ENCODE assay signal across 8 cellular contexts in genomic region chr17:29145289-29146058, GRCh38. TPM values are rescaled to one million over a fixed set of nuclear protein-coding genes. Genes with fewer than 3 reads are reported as not detected.
A peak's percentile ranks its signal among the peaks of the same experiment; 100 is the strongest.
DNase-seq lines count a peak whose midpoint lies in the region; ATAC-seq and TF ChIP-seq lines count a peak whose summit lies in the region.

No MANE protein-coding gene starts in this region.

- no peak overlapping the region for H3K9ac ChIP-seq in DND-41 (ENCODE audit: low read depth, low read length)

- no peaks in the 10 kb centered on the region for H3K9me3 ChIP-seq in DND-41 (ENCODE audit: insufficient read depth, low read length, severe bottlenecking)

- peaks cover 45% of the 10 kb centered on the region for H3K4me1 ChIP-seq in DND-41 (ENCODE audit: insufficient read depth, low read length)

- H4K20me1 ChIP-seq in DND-41 (ENCODE audit: insufficient read depth, low read length): no peaks in the 10 kb centered on the region

- DNase-seq in DND-41: peak; percentile 82
- peak; percentile 36 for DNase-seq in NCI-H345 treated with DMSO at 0.1 percent for 48 hours (lab: John Stamatoyannopoulos, UW; ENCODE audit: unreplicated experiment)
- peak; percentile 52 for DNase-seq in activated CD4-positive, CD25-positive, alpha-beta regulatory T cell treated with anti-CD3 and anti-CD28 coated beads, Interleukin-2, amount 50 U/mL, for 16 hours (ENCODE audit: low read depth, low spot score)
- peak; percentile 85 to 89 for DNase-seq in cardiac fibroblast (ENCODE audit: low read depth in 2 of 2)
- peak; percentile 65 to 70 for DNase-seq in left colon
- peak in 2 of 3 experiments; percentile 46 to 53 for DNase-seq in stimulated activated CD4-positive, alpha-beta T cell treated with anti-CD3 and anti-CD28 coated beads, TNF-alpha, amount 100 ng/mL, for 4 hours (ENCODE audit: low read depth in 3 of 3)
- no peak for DNase-seq in putamen (ENCODE audit: low spot score)

- intact Hi-C loops in left colon (cut with DNase I, micrococcal nuclease): loop anchor here in 1 of 2 donors (5.0 kb wide), 1 partner anchor 147 kb away; the partner anchor contains the start of gene NUFIP2

- TF ChIP-seq CTCF in DND-41 (IDR thresholded peaks at IDR 0.05; ENCODE audit: borderline replicate concordance, extremely low read depth, low read length, poor library complexity, severe bottlenecking) (peak; percentile 86), cardiac fibroblast (IDR thresholded peaks at IDR 0.05; ENCODE audit: low read depth, low read length) (peak; percentile 76)

- no peaks in the 10 kb centered on the region for H3K36me3 ChIP-seq in DND-41 (ENCODE audit: insufficient read depth, low read length)

- no peak overlapping the region for H3K4me3 ChIP-seq in DND-41 (ENCODE audit: low read depth in 1 of 2, low read length in 2 of 2)
- H3K4me3 ChIP-seq in cardiac fibroblast (replicated peaks in 1 of 2; ENCODE audit: low read depth in 2 of 2, low read length in 2 of 2): no peak overlapping the region

- peaks cover 15% of the 10 kb centered on the region for H3K79me2 ChIP-seq in DND-41 (ENCODE audit: insufficient read depth, low read length)

- ATAC-seq in DND-41 (ENCODE audit: insufficient read depth, low read depth) (peak; percentile 70), HG02798 (IDR thresholded peaks at IDR 0.05; ENCODE audit: poor library complexity, unreplicated experiment) (peak; percentile 36), left colon (peak; percentile 58)

- H3K27ac ChIP-seq in DND-41 (ENCODE audit: low read length): peak overlapping the region; percentile 69

- no peak overlapping the region for H2AFZ ChIP-seq in DND-41 (ENCODE audit: low read depth, low read length)

- H3K27me3 ChIP-seq in DND-41 (ENCODE audit: insufficient read depth, low read length, poor library complexity): no peaks in the 10 kb centered on the region

- H3K4me2 ChIP-seq in DND-41 (ENCODE audit: insufficient read depth, low read length): no peak overlapping the region

RNA-seq across cellular contexts. Expression of gene MYO18A, which starts 34.7 kb away (rescaled TPM):
- total RNA-seq in left colon: 100 to 1,000 TPM in 1 of 2 donors, 10 to 100 TPM in 1; 84.8 to 110 TPM
